ENCODE assay signal across 1 cellular context in the genomic region with DNA sequence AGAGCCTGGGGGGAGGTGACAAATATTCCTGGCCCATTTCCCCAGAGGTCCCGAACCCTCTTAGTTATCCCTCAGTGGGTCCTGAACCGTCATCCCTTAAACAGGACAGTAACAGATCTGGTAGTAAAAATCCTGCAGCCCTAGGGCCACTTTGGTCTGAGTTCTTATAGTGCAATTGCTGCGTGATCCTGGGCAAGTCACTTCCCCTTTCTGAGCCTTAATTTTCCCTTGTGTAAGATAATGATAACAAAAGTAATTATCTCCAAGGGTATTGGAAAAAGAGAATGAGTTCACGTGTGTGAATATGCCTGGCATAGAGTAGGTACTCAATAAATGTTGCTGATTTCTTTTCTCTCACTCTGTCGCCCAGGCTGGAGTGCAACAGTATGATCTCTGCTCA.
TF ChIP-seq lines count a peak whose summit lies in the region.

No MANE protein-coding gene starts in this region.

TF ChIP-seq in K562, 482 proteins besides CTCF, POLR2A, EP300 and RAD21:
- TF ChIP-seq KAT2B (IDR thresholded peaks at IDR 0.05; ENCODE audit: low read depth, low read length) (no peak), HDAC2 (IDR thresholded peaks at IDR 0.05) (no peak), ARID1B (IDR thresholded peaks at IDR 0.05) (0 out of 2 replicates have a peak, but pooled peaks have one; percentile 13), SPI1 (IDR thresholded peaks at IDR 0.05; ENCODE audit: borderline replicate concordance, low read depth, low read length) (peak; percentile 97), TEAD4 (IDR thresholded peaks at IDR 0.05; ENCODE audit: low read length) (0 out of 2 replicates have a peak, but pooled peaks have one; percentile 15), TEAD4 (CRISPR knock-in tag; IDR thresholded peaks at IDR 0.05; ENCODE audit: borderline replicate concordance) (no peak), RBM25 (IDR thresholded peaks at IDR 0.05; ENCODE audit: low read depth, low read length, severe bottlenecking) (peak; percentile 43), CBX5 (IDR thresholded peaks at IDR 0.05; ENCODE audit: borderline replicate concordance, low read depth) (no peak), MTA2 (IDR thresholded peaks at IDR 0.05; ENCODE audit: low read depth) (no peak), SOX6 (IDR thresholded peaks at IDR 0.05) (peak; percentile 45; the same call in 1 of the 2 replicates), XRCC4 (IDR thresholded peaks at IDR 0.05; ENCODE audit: extremely low read depth, insufficient read depth, insufficient read length) (no peak), ZNF263 (CRISPR knock-in tag; IDR thresholded peaks at IDR 0.05; ENCODE audit: borderline replicate concordance) (peak; percentile 41; the same call in 1 of the 2 replicates), BHLHE40 (IDR thresholded peaks at IDR 0.05; ENCODE audit: low read length) (peak; percentile 39; the same call in 1 of the 2 replicates), BCOR (IDR thresholded peaks at IDR 0.05) (peak; percentile 64; the same call in 1 of the 2 replicates), ZNF740 (CRISPR knock-in tag; IDR thresholded peaks at IDR 0.05) (peak; percentile 12; the same call in 1 of the 2 replicates), ZNF740 (tag; IDR thresholded peaks at IDR 0.05) (no peak), HDGF (IDR thresholded peaks at IDR 0.05) (no peak), TCF3 (CRISPR knock-in tag; IDR thresholded peaks at IDR 0.05) (peak; percentile 19; the same call in 1 of the 2 replicates), ZFP36 (IDR thresholded peaks at IDR 0.05; ENCODE audit: low read depth, low read length, partially characterized antibody) (peak; percentile 77)
- TF ChIP-seq, protein P1, sequence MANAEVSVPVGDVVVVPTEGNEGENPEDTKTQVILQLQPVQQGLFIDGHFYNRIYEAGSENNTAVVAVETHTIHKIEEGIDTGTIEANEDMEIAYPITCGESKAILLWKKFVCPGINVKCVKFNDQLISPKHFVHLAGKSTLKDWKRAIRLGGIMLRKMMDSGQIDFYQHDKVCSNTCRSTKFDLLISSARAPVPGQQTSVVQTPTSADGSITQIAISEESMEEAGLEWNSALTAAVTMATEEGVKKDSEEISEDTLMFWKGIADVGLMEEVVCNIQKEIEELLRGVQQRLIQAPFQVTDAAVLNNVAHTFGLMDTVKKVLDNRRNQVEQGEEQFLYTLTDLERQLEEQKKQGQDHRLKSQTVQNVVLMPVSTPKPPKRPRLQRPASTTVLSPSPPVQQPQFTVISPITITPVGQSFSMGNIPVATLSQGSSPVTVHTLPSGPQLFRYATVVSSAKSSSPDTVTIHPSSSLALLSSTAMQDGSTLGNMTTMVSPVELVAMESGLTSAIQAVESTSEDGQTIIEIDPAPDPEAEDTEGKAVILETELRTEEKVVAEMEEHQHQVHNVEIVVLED (CRISPR knock-in tag; IDR thresholded peaks at IDR 0.05) = no peak
- TF ChIP-seq, protein P2, sequence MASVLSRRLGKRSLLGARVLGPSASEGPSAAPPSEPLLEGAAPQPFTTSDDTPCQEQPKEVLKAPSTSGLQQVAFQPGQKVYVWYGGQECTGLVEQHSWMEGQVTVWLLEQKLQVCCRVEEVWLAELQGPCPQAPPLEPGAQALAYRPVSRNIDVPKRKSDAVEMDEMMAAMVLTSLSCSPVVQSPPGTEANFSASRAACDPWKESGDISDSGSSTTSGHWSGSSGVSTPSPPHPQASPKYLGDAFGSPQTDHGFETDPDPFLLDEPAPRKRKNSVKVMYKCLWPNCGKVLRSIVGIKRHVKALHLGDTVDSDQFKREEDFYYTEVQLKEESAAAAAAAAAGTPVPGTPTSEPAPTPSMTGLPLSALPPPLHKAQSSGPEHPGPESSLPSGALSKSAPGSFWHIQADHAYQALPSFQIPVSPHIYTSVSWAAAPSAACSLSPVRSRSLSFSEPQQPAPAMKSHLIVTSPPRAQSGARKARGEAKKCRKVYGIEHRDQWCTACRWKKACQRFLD (CRISPR knock-in tag; IDR thresholded peaks at IDR 0.05) = no peak
- TF ChIP-seq, protein P3, sequence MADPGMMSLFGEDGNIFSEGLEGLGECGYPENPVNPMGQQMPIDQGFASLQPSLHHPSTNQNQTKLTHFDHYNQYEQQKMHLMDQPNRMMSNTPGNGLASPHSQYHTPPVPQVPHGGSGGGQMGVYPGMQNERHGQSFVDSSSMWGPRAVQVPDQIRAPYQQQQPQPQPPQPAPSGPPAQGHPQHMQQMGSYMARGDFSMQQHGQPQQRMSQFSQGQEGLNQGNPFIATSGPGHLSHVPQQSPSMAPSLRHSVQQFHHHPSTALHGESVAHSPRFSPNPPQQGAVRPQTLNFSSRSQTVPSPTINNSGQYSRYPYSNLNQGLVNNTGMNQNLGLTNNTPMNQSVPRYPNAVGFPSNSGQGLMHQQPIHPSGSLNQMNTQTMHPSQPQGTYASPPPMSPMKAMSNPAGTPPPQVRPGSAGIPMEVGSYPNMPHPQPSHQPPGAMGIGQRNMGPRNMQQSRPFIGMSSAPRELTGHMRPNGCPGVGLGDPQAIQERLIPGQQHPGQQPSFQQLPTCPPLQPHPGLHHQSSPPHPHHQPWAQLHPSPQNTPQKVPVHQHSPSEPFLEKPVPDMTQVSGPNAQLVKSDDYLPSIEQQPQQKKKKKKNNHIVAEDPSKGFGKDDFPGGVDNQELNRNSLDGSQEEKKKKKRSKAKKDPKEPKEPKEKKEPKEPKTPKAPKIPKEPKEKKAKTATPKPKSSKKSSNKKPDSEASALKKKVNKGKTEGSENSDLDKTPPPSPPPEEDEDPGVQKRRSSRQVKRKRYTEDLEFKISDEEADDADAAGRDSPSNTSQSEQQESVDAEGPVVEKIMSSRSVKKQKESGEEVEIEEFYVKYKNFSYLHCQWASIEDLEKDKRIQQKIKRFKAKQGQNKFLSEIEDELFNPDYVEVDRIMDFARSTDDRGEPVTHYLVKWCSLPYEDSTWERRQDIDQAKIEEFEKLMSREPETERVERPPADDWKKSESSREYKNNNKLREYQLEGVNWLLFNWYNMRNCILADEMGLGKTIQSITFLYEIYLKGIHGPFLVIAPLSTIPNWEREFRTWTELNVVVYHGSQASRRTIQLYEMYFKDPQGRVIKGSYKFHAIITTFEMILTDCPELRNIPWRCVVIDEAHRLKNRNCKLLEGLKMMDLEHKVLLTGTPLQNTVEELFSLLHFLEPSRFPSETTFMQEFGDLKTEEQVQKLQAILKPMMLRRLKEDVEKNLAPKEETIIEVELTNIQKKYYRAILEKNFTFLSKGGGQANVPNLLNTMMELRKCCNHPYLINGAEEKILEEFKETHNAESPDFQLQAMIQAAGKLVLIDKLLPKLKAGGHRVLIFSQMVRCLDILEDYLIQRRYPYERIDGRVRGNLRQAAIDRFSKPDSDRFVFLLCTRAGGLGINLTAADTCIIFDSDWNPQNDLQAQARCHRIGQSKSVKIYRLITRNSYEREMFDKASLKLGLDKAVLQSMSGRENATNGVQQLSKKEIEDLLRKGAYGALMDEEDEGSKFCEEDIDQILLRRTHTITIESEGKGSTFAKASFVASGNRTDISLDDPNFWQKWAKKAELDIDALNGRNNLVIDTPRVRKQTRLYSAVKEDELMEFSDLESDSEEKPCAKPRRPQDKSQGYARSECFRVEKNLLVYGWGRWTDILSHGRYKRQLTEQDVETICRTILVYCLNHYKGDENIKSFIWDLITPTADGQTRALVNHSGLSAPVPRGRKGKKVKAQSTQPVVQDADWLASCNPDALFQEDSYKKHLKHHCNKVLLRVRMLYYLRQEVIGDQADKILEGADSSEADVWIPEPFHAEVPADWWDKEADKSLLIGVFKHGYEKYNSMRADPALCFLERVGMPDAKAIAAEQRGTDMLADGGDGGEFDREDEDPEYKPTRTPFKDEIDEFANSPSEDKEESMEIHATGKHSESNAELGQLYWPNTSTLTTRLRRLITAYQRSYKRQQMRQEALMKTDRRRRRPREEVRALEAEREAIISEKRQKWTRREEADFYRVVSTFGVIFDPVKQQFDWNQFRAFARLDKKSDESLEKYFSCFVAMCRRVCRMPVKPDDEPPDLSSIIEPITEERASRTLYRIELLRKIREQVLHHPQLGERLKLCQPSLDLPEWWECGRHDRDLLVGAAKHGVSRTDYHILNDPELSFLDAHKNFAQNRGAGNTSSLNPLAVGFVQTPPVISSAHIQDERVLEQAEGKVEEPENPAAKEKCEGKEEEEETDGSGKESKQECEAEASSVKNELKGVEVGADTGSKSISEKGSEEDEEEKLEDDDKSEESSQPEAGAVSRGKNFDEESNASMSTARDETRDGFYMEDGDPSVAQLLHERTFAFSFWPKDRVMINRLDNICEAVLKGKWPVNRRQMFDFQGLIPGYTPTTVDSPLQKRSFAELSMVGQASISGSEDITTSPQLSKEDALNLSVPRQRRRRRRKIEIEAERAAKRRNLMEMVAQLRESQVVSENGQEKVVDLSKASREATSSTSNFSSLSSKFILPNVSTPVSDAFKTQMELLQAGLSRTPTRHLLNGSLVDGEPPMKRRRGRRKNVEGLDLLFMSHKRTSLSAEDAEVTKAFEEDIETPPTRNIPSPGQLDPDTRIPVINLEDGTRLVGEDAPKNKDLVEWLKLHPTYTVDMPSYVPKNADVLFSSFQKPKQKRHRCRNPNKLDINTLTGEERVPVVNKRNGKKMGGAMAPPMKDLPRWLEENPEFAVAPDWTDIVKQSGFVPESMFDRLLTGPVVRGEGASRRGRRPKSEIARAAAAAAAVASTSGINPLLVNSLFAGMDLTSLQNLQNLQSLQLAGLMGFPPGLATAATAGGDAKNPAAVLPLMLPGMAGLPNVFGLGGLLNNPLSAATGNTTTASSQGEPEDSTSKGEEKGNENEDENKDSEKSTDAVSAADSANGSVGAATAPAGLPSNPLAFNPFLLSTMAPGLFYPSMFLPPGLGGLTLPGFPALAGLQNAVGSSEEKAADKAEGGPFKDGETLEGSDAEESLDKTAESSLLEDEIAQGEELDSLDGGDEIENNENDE (IDR thresholded peaks at IDR 0.05; ENCODE audit: low read depth, low read length) = no peak
- TF ChIP-seq, protein P4, sequence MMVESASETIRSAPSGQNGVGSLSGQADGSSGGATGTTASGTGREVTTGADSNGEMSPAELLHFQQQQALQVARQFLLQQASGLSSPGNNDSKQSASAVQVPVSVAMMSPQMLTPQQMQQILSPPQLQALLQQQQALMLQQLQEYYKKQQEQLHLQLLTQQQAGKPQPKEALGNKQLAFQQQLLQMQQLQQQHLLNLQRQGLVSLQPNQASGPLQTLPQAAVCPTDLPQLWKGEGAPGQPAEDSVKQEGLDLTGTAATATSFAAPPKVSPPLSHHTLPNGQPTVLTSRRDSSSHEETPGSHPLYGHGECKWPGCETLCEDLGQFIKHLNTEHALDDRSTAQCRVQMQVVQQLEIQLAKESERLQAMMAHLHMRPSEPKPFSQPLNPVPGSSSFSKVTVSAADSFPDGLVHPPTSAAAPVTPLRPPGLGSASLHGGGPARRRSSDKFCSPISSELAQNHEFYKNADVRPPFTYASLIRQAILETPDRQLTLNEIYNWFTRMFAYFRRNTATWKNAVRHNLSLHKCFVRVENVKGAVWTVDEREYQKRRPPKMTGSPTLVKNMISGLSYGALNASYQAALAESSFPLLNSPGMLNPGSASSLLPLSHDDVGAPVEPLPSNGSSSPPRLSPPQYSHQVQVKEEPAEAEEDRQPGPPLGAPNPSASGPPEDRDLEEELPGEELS (CRISPR knock-in tag; IDR thresholded peaks at IDR 0.05; ENCODE audit: borderline replicate concordance) = no peak
